In genomic region chr9:8832956-8833355, GRCh38 we compare ENCODE assay signal across 24 cellular contexts.
A peak's percentile ranks its signal among the peaks of the same experiment; 100 is the strongest.
DNase-seq lines count a peak whose midpoint lies in the region; ATAC-seq and TF ChIP-seq lines count a peak whose summit lies in the region.
"Had no signal": no experiment of that assay in that cellular context is flagged by ENCODE, and none has a peak within 500 bp of the region (broad histone marks: within the 10 kb centered on the region; RNA-seq: fewer than 3 reads in every experiment).

No MANE protein-coding gene starts in this region.

- H2AK5ac ChIP-seq in IMR-90 (ENCODE audit: low read depth, low read length) (no peak overlapping the region), mesenchymal stem cell (ENCODE audit: low read length, severe bottlenecking) (no peak overlapping the region)

- in situ Hi-C loops in IMR-90 (cut with MboI; ENCODE audit: low sequenced_read_pairs) = no loop called here

- H2AFZ ChIP-seq in IMR-90 (replicated peaks; ENCODE audit: low read length, poor library complexity) (no peak overlapping the region), mesenchymal stem cell (ENCODE audit: low read depth, low read length) (no peak overlapping the region)

- no CpG with 5 or more reads among the region's 1 CpG for WGBS in IMR-90 (ENCODE audit: extremely low coverage in 2 of 2, insufficient read length in 1 of 2), 2 experiments
- no CpG with 5 or more reads among the region's 1 CpG for WGBS in mesenchymal stem cell

- CTCF ChIA-PET in IMR-90 (lab: Yijun Ruan, JAX) (interaction anchor here (0.6 kb wide), 1 partner anchor 33 kb away, joined by 3 read pairs; no protein-coding TSS in a partner anchor), WTC11 (lab: Charles Lee) (interaction anchor here (0.5 kb wide), 1 partner anchor 157 kb away, joined by 4 read pairs; no protein-coding TSS in a partner anchor), Caco-2 (lab: Charles Lee) (no interaction called here)

- H3K27me3 Mint-ChIP-seq in WTC11 (ENCODE audit: low read depth) (no peaks in the 10 kb centered on the region; the same call in 1 of the 2 replicates), Caco-2 (ENCODE audit: insufficient read depth, unreplicated experiment) (no peaks in the 10 kb centered on the region)

- H3K4me3 Mint-ChIP-seq in WTC11 = no peak overlapping the region
- no peak overlapping the region for H3K4me3 Mint-ChIP-seq in Caco-2 (ENCODE audit: unreplicated experiment)
- H3K4me3 Mint-ChIP-seq: CD8-positive, alpha-beta T cell; HFFc6 had no signal

- no peak overlapping the region for H3K9ac ChIP-seq in IMR-90 (ENCODE audit: low read depth, low read length)
- H3K9ac ChIP-seq in mesenchymal stem cell (ENCODE audit: low read length) = no peak overlapping the region
- H3K9ac ChIP-seq: KMS-11 had no signal

- no peak overlapping the region for H3K23ac ChIP-seq in IMR-90 (ENCODE audit: low read depth, low read length)
- H3K23ac ChIP-seq in mesenchymal stem cell (ENCODE audit: low read length in 2 of 2) = no peak overlapping the region

- H2BK15ac ChIP-seq in IMR-90 (ENCODE audit: low read depth, low read length) (no peak overlapping the region), mesenchymal stem cell (ENCODE audit: low read depth, poor library complexity, severe bottlenecking) (no peak overlapping the region)

- H4K8ac ChIP-seq in IMR-90 (ENCODE audit: low read depth in 2 of 2, low read length in 2 of 2) (no peak overlapping the region), mesenchymal stem cell (ENCODE audit: low read length) (no peak overlapping the region)

- H3K27me3 ChIP-seq in IMR-90 (ENCODE audit: control insufficient read depth, insufficient read depth, low read length) (no peaks in the 10 kb centered on the region), mesenchymal stem cell (ENCODE audit: control insufficient read depth in 1 of 2, insufficient read depth in 1 of 2, low read length in 2 of 2) (no peaks in the 10 kb centered on the region), Caco-2 (replicated peaks; ENCODE audit: control insufficient read depth, insufficient read depth, low read length) (no peaks in the 10 kb centered on the region)

- TF ChIP-seq CTCF in IMR-90 (conservative IDR thresholded peaks at IDR 0.05; ENCODE audit: low read depth, low read length) = no peak
- TF ChIP-seq CTCF in WTC11 (IDR thresholded peaks at IDR 0.05) = no peak
- no peak for TF ChIP-seq CTCF in Caco-2 (IDR thresholded peaks at IDR 0.05; ENCODE audit: insufficient read depth in 1 of 2, low read depth in 1 of 2, low read length in 1 of 2, severe bottlenecking in 1 of 2, unreplicated experiment in 1 of 2)

- H3K27ac ChIP-seq in IMR-90 (ENCODE audit: insufficient read depth, low read length) = no peak overlapping the region
- H3K27ac ChIP-seq in mesenchymal stem cell (ENCODE audit: low read length, poor library complexity, severe bottlenecking) = no peak overlapping the region
- H3K27ac ChIP-seq: HL-60, KMS-11 had no signal

- H3K4me1 ChIP-seq in IMR-90 (ENCODE audit: control insufficient read depth, insufficient read depth, low read length) (no peaks in the 10 kb centered on the region), mesenchymal stem cell (ENCODE audit: control insufficient read depth, insufficient read depth, low read depth, low read length) (no peaks in the 10 kb centered on the region), Caco-2 (no peaks in the 10 kb centered on the region)

- no peak overlapping the region for H2AK9ac ChIP-seq in IMR-90 (replicated peaks; ENCODE audit: low read depth, low read length, poor library complexity)

- no peaks in the 10 kb centered on the region for H4K20me1 ChIP-seq in IMR-90 (ENCODE audit: insufficient read depth, low read length)

- H2BK120ac ChIP-seq in IMR-90 (ENCODE audit: low read depth, low read length) (no peak overlapping the region), mesenchymal stem cell (ENCODE audit: low read depth, low read length) (no peak overlapping the region)

- H3K4me3 ChIP-seq in IMR-90 (ENCODE audit: insufficient read depth, low read depth, low read length) (no peak overlapping the region), mesenchymal stem cell (ENCODE audit: insufficient read depth in 1 of 2, low read depth in 1 of 2, low read length in 2 of 2) (no peak overlapping the region), skeletal muscle cell (ENCODE audit: low read depth, low read length) (no peak overlapping the region), Caco-2 (ENCODE audit: low read depth, low read length) (no peak overlapping the region)

- H3K27ac Mint-ChIP-seq in WTC11 (peak overlapping the region; percentile 69), Caco-2 (ENCODE audit: unreplicated experiment) (no peak overlapping the region)
- H3K27ac Mint-ChIP-seq: CD8-positive, alpha-beta T cell; HFFc6 had no signal

- no TSS peak for BruUV-seq in IMR-90 (replicated peaks; lab: Mats Ljungman, UMichigan)
- BruUV-seq in Caco-2 (replicated peaks; lab: Mats Ljungman, UMichigan) = no TSS peak

- intact Hi-C loops in IMR-90 (cut with micrococcal nuclease) = no loop called here
- intact Hi-C loops in Caco-2 (cut with micrococcal nuclease; ENCODE audit: unreplicated experiment) = no loop called here

- H3K14ac ChIP-seq in IMR-90 (replicated peaks; ENCODE audit: low read depth, low read length) = no peak overlapping the region
- H3K14ac ChIP-seq in mesenchymal stem cell (ENCODE audit: low read length in 2 of 2) = no peak overlapping the region

- no peak overlapping the region for H3K56ac ChIP-seq in IMR-90 (ENCODE audit: extremely low read depth, insufficient read depth, low read length)

- no peaks in the 10 kb centered on the region for H3K9me1 ChIP-seq in IMR-90 (ENCODE audit: insufficient read depth, low read length)

- no peak for TF ChIP-seq POLR2A in IMR-90 (IDR thresholded peaks at IDR 0.05; ENCODE audit: low read depth, low read length)

- H3K4me1 Mint-ChIP-seq in WTC11 (peaks cover 30% of the 10 kb centered on the region), Caco-2 (ENCODE audit: low read depth, unreplicated experiment) (no peaks in the 10 kb centered on the region)

- DNase-seq in IMR-90 = no peak
- DNase-seq in WTC11 (ENCODE audit: low spot score) = no peak
- peak; percentile 12 for DNase-seq in mesenchymal stem cell
- DNase-seq in skeletal muscle cell (ENCODE audit: low read depth) = peak; percentile 28
- DNase-seq in dedifferentiated amniotic fluid mesenchymal stem cell (ENCODE audit: extremely low spot score) = no peak
- no peak for DNase-seq in Caco-2
- DNase-seq: ACHN; C1 segment of cervical spinal cord; Calu3; CD8-positive, alpha-beta T cell; DMS53; GF-D8; H7; HFFc6; NCI-H1694 treated with DMSO at 0.1 percent for 48 hours; NCI-H2081 treated with DMSO at 0.1 percent for 48 hours; NCI-H2171 treated with DMSO at 0.1 percent for 48 hours; NCI-H524 treated with DMSO at 0.1 percent for 48 hours; RPMI8226; SHP77 had no signal

- H3K36me3 Mint-ChIP-seq in WTC11 = no peaks in the 10 kb centered on the region
- no peaks in the 10 kb centered on the region for H3K36me3 Mint-ChIP-seq in Caco-2 (ENCODE audit: insufficient read depth, unreplicated experiment)
- H3K36me3 Mint-ChIP-seq: CD8-positive, alpha-beta T cell had no signal

- H3K4ac ChIP-seq in IMR-90 (ENCODE audit: low read depth, low read length) (no peak overlapping the region), mesenchymal stem cell (ENCODE audit: low read depth in 1 of 2, low read length in 2 of 2) (no peak overlapping the region)

- no peaks in the 10 kb centered on the region for H3K36me3 ChIP-seq in IMR-90 (ENCODE audit: control insufficient read depth, insufficient read depth, low read length)
- no peaks in the 10 kb centered on the region for H3K36me3 ChIP-seq in mesenchymal stem cell (ENCODE audit: control insufficient read depth in 1 of 2, insufficient read depth in 2 of 2, low read depth in 1 of 2, low read length in 2 of 2)
- no peaks in the 10 kb centered on the region for H3K36me3 ChIP-seq in Caco-2 (ENCODE audit: control insufficient read depth, insufficient read depth, low read length)

- ATAC-seq in IMR-90 (ENCODE audit: low read depth) (peak; percentile 57), WTC11 (no peak), GM21825 (IDR thresholded peaks at IDR 0.05; ENCODE audit: unreplicated experiment) (no peak), GM18867 (IDR thresholded peaks at IDR 0.05; ENCODE audit: unreplicated experiment) (no peak)
- ATAC-seq: CD8-positive, alpha-beta T cell had no signal

- H3K9me3 Mint-ChIP-seq in WTC11 (no peaks in the 10 kb centered on the region), Caco-2 (ENCODE audit: unreplicated experiment) (no peaks in the 10 kb centered on the region)
- H3K9me3 Mint-ChIP-seq: CD8-positive, alpha-beta T cell had no signal

- TF ChIP-seq RAD21 in IMR-90 (IDR thresholded peaks at IDR 0.05; ENCODE audit: low read length) = no peak

- H3K4me2 ChIP-seq in IMR-90 (ENCODE audit: low read depth, low read length) = no peak overlapping the region
- H3K4me2 ChIP-seq in mesenchymal stem cell (ENCODE audit: low read length, poor library complexity, severe bottlenecking) = no peak overlapping the region
- H3K4me2 ChIP-seq: KMS-11 had no signal

- H3K18ac ChIP-seq in IMR-90 (ENCODE audit: low read depth, low read length) = no peak overlapping the region
- no peak overlapping the region for H3K18ac ChIP-seq in mesenchymal stem cell (ENCODE audit: low read depth in 1 of 2, low read length in 2 of 2)

- H2BK5ac ChIP-seq in IMR-90 (ENCODE audit: low read depth, low read length, poor library complexity, severe bottlenecking) (no peak overlapping the region), mesenchymal stem cell (ENCODE audit: low read depth, low read length, poor library complexity, severe bottlenecking) (no peak overlapping the region)

- dilution Hi-C loops in IMR-90 (cut with HindIII; ENCODE audit: low sequenced_read_pairs, unreplicated experiment) = no loop called here

- H4K91ac ChIP-seq in IMR-90 (ENCODE audit: insufficient read depth, low read depth, low read length) = no peak overlapping the region
- no peak overlapping the region for H4K91ac ChIP-seq in mesenchymal stem cell (ENCODE audit: low read length)

- H3K79me1 ChIP-seq in IMR-90 (ENCODE audit: low read depth in 1 of 2, low read length in 2 of 2) = no peaks in the 10 kb centered on the region
- H3K79me1 ChIP-seq in mesenchymal stem cell (replicated peaks; ENCODE audit: low read length, poor library complexity, severe bottlenecking) = peaks cover 24% of the 10 kb centered on the region

- POLR2A ChIA-PET in IMR-90 (lab: Charles Lee; ENCODE audit: unreplicated experiment) = no interaction called here
- POLR2A ChIA-PET in WTC11 (lab: Charles Lee) = no interaction called here
- POLR2A ChIA-PET in Caco-2 (lab: Charles Lee) = no interaction called here

- no peak overlapping the region for H2BK12ac ChIP-seq in mesenchymal stem cell (ENCODE audit: low read length in 2 of 2)

- H4K5ac ChIP-seq in IMR-90 (ENCODE audit: low read depth, low read length) = no peak overlapping the region

- no peaks in the 10 kb centered on the region for H3K9me3 ChIP-seq in IMR-90 (ENCODE audit: control insufficient read depth, insufficient read depth, low read length)
- H3K9me3 ChIP-seq in mesenchymal stem cell (ENCODE audit: control insufficient read depth, low read length) = no peaks in the 10 kb centered on the region
- H3K9me3 ChIP-seq in Caco-2 = no peaks in the 10 kb centered on the region

- no peak overlapping the region for H2BK20ac ChIP-seq in IMR-90 (ENCODE audit: low read depth, low read length)

TF ChIP-seq in IMR-90, 13 proteins besides CTCF, POLR2A, EP300 and RAD21:
- TF ChIP-seq MAFK (IDR thresholded peaks at IDR 0.05; ENCODE audit: low read depth, low read length) = no peak

TF ChIP-seq in WTC11, 78 proteins besides CTCF, POLR2A, EP300 and RAD21 (continues in another document):
- no peak for TF ChIP-seq FOXK1 (CRISPR knock-in tag; IDR thresholded peaks at IDR 0.05)

Comparison
In these comparisons a context has a peak if more than half of its experiments do, and no peak if none do; other contexts are left out.
1. DNase-seq: peak in mesenchymal stem cell (single experiment) and skeletal muscle cell (single experiment); none in IMR-90 (single experiment), WTC11 (single experiment), dedifferentiated amniotic fluid mesenchymal stem cell (single experiment) and Caco-2 (0 of 2).